19 cellular contexts compared by ENCODE assay signal in the genomic region with DNA sequence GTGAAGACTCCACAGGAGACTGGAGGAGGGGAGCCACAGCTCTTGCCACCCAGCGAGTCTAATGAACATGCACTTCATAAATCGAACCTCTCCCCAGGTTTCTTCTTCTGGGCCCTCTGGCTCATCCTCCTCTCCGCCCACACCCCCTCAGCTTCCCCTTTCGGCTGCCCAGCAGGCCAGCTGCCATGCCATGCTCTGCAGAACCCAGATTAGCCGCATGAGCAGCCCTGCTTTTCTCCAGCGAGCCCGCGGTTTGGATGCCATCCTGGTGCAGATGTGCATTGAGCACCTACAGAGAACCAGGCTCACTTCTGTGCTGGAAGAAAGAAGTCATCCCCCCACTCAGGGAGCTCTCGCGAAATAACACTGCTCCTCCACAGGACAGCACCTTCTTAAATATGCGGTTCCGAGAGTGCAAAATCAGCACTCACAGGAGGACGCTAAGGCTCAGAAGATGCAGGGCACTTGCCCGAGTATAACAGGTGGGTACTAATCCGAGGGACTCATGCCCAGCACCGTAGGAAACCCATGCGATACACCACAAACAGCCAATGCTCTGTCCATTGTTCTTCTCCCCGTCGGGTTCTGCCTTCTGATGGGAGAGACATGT.
"Had no signal": no experiment of that assay in that cellular context is flagged by ENCODE, and none has a peak within 500 bp of the region (broad histone marks: within the 10 kb centered on the region; RNA-seq: fewer than 3 reads in every experiment).

No MANE protein-coding gene starts in this region.

- H3K27ac ChIP-seq: prostate gland, right atrium auricular region, transverse colon, uterus had no signal

- H3K36me3 ChIP-seq: prostate gland, right atrium auricular region, transverse colon, uterus had no signal

- H3K4me1 Mint-ChIP-seq: activated naive CD4-positive, alpha-beta T cell treated with anti-CD3 and anti-CD28 coated beads, Interleukin-2, amount 50 U/mL, for 24 hours; immature natural killer cell; memory B cell; naive B cell had no signal

- DNase-seq: activated CD4-positive, alpha-beta T cell treated with anti-CD3 and anti-CD28 coated beads, Interleukin-2, amount 50 U/mL, for 1 hour; activated gamma-delta T cell; effector CD8-positive, alpha-beta T cell; immature natural killer cell; left ventricle myocardium superior; naive B cell; stimulated activated CD4-positive, alpha-beta T cell treated with anti-CD3 and anti-CD28 coated beads, Interleukin-2, amount 100 ng/mL, for 24 hours; transverse colon; uterus had no signal

- H3K9me3 ChIP-seq: prostate gland, right atrium auricular region, transverse colon, uterus had no signal

- ATAC-seq: activated CD4-positive, CD25-positive, alpha-beta regulatory T cell treated with anti-CD3 and anti-CD28 coated beads, Interleukin-2, amount 50 U/mL, for 24 hours; esophagus mucosa; left ventricle myocardium superior had no signal

- H3K4me3 ChIP-seq: prostate gland, right atrium auricular region, transverse colon, uterus had no signal

- H3K27ac Mint-ChIP-seq: activated naive CD4-positive, alpha-beta T cell treated with anti-CD3 and anti-CD28 coated beads, Interleukin-2, amount 50 U/mL, for 24 hours; dendritic cell treated with granulocyte-macrophage colony-stimulating factor and Interleukin-4, amounts not matched to agents 40 ng/mL and 50 ng/mL, for 4 days; immature natural killer cell; memory B cell; naive B cell; stimulated activated naive CD8-positive, alpha-beta T cell treated with anti-CD3 and anti-CD28 coated beads, Interleukin-15, Interleukin-2, amounts not matched to agents 100 ng/mL and 50 ng/mL, for 24 hours; T-helper 2 cell treated with Interferon-gamma antibody and Interleukin-4, amounts not matched to agents 5 μg/mL and 100 μg/mL, for 36 hours had no signal

- H3K4me1 ChIP-seq: prostate gland, right atrium auricular region, transverse colon, uterus had no signal

- H3K4me3 Mint-ChIP-seq: activated naive CD4-positive, alpha-beta T cell treated with anti-CD3 and anti-CD28 coated beads, Interleukin-2, amount 50 U/mL, for 24 hours; dendritic cell treated with granulocyte-macrophage colony-stimulating factor and Interleukin-4, amounts not matched to agents 40 ng/mL and 50 ng/mL, for 4 days; immature natural killer cell; memory B cell; neural crest cell; stimulated activated naive CD8-positive, alpha-beta T cell treated with anti-CD3 and anti-CD28 coated beads, Interleukin-15, Interleukin-2, amounts not matched to agents 100 ng/mL and 50 ng/mL, for 24 hours; T-helper 2 cell treated with Interferon-gamma antibody and Interleukin-4, amounts not matched to agents 5 μg/mL and 100 μg/mL, for 36 hours had no signal

- H3K9me3 Mint-ChIP-seq: activated naive CD4-positive, alpha-beta T cell treated with anti-CD3 and anti-CD28 coated beads, Interleukin-2, amount 50 U/mL, for 24 hours; immature natural killer cell; neural crest cell had no signal

- H3K36me3 Mint-ChIP-seq: activated naive CD4-positive, alpha-beta T cell treated with anti-CD3 and anti-CD28 coated beads, Interleukin-2, amount 50 U/mL, for 24 hours; immature natural killer cell; memory B cell; naive B cell had no signal
